ENCODE assay signal across 20 cellular contexts in the genomic region with DNA sequence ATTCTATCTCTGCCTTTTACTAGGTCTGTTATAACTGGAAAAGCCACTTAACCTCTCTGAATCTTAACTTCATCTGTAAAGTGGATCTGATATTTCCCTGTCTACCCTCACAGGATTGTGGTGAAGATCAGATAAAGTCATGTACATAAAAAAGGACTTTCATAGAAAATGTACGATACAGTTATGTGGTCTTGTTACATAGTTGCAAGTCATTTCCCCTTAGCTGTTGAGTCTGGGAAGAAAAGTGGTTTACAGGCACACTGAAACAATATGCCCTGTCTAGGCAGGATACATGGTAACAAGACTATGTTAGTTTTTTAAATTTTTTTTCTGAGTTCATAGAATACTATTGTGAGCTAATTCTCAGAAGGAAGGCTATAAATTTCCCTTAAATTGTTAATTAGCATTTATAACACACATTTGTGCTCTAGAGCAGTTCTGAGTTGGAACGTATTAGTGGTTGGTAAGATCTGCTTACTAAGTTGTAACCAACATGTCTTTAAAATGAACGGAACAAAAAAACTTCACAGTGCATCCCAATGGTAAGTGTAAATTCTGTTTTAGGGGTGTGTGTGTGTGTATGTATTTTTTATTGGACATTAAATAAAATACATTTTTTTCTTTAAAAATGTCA. TPM values are rescaled to one million over a fixed set of nuclear protein-coding genes. Genes with fewer than 3 reads are reported as not detected.
DNase-seq lines count a peak whose midpoint lies in the region; TF ChIP-seq lines count a peak whose summit lies in the region.
"Had no signal": no experiment of that assay in that cellular context is flagged by ENCODE, and none has a peak within 500 bp of the region (broad histone marks: within the 10 kb centered on the region; RNA-seq: fewer than 3 reads in every experiment).

No MANE protein-coding gene starts in this region.

- TF ChIP-seq CTCF in CD14-positive monocyte (IDR thresholded peaks at IDR 0.05): no peak
- TF ChIP-seq CTCF in GM10266 (IDR thresholded peaks at IDR 0.05; ENCODE audit: control insufficient read depth, insufficient read depth, low read depth, missing control alignments): no peak

- no peak overlapping the region for H3K27ac ChIP-seq in mesenchymal stem cell (ENCODE audit: low read length, poor library complexity, severe bottlenecking)
- H3K27ac ChIP-seq: transverse colon had no signal

- H4K91ac ChIP-seq in mesenchymal stem cell (ENCODE audit: low read length): no peak overlapping the region

- H3K4me2 ChIP-seq in mesenchymal stem cell (ENCODE audit: low read length, poor library complexity, severe bottlenecking): no peak overlapping the region

- H3K27me3 Mint-ChIP-seq in CD14-positive monocyte (ENCODE audit: low read depth in 3 of 3): peaks cover 0 to 3% (median 0%) of the 10 kb centered on the region in 3 donors
- H3K27me3 Mint-ChIP-seq in activated T-helper 1 cell treated with anti-CD3 and anti-CD28 coated beads, Interleukin-12 subunit alpha, Interleukin-12 subunit beta, Interleukin-2, Interleukin-4 antibody, amounts not matched to agents 30 ng/mL and 10 ng/mL and 1 ng/mL, durations not matched to agents 14 hours and 24 hours and 36 hours (ENCODE audit: insufficient read depth): peaks cover 13% of the 10 kb centered on the region

- no peaks in the 10 kb centered on the region for H3K9me3 ChIP-seq in mesenchymal stem cell (ENCODE audit: control insufficient read depth, low read length)
- H3K9me3 ChIP-seq: BE2C, transverse colon had no signal

- peaks cover 0 to 5% (median 1%) of the 10 kb centered on the region in 7 donors for H3K9me3 Mint-ChIP-seq in CD14-positive monocyte
- peaks cover 7% of the 10 kb centered on the region for H3K9me3 Mint-ChIP-seq in activated T-helper 1 cell treated with anti-CD3 and anti-CD28 coated beads, Interleukin-12 subunit alpha, Interleukin-12 subunit beta, Interleukin-2, Interleukin-4 antibody, amounts not matched to agents 30 ng/mL and 10 ng/mL and 1 ng/mL, durations not matched to agents 14 hours and 24 hours and 36 hours
- H3K9me3 Mint-ChIP-seq: stimulated activated naive B cell treated with anti-CD40 and anti-IgM and Interleukin-4, amounts not matched to agents 10 μg/mL and 1 μg/mL and 100 μg/mL, for 72 hours had no signal

- 100% methylated on average over 2 of the region's 3 CpGs for WGBS in mesenchymal stem cell

- no peak overlapping the region for H2AFZ ChIP-seq in mesenchymal stem cell (ENCODE audit: low read depth, low read length)

- peaks cover 42% of the 10 kb centered on the region for H3K4me1 Mint-ChIP-seq in CD14-positive monocyte
- peaks cover 10% of the 10 kb centered on the region for H3K4me1 Mint-ChIP-seq in activated T-helper 1 cell treated with anti-CD3 and anti-CD28 coated beads, Interleukin-12 subunit alpha, Interleukin-12 subunit beta, Interleukin-2, Interleukin-4 antibody, amounts not matched to agents 30 ng/mL and 10 ng/mL and 1 ng/mL, durations not matched to agents 14 hours and 24 hours and 36 hours (ENCODE audit: low read depth)
- H3K4me1 Mint-ChIP-seq: stimulated activated naive B cell treated with anti-CD40 and anti-IgM and Interleukin-4, amounts not matched to agents 10 μg/mL and 1 μg/mL and 100 μg/mL, for 72 hours had no signal

- intact Hi-C loops in CD14-positive monocyte (cut with micrococcal nuclease): loop anchor here in 1 of 2 donors (1.0 to 2.0 kb wide), 2 partner anchors 8 to 15 kb away; a partner anchor contains a TSS
- intact Hi-C loops in activated T-helper 1 cell treated with anti-CD3 and anti-CD28 coated beads, Interleukin-12 subunit alpha, Interleukin-12 subunit beta, Interleukin-2, Interleukin-4 antibody, amounts not matched to agents 30 ng/mL and 10 ng/mL and 1 ng/mL, durations not matched to agents 14 hours and 24 hours and 36 hours (cut with micrococcal nuclease): no loop called here

- H2BK120ac ChIP-seq in mesenchymal stem cell (ENCODE audit: low read depth, low read length): no peak overlapping the region

- no peak overlapping the region for H2AK5ac ChIP-seq in mesenchymal stem cell (ENCODE audit: low read length, severe bottlenecking)

- no peak overlapping the region for H2BK15ac ChIP-seq in mesenchymal stem cell (ENCODE audit: low read depth, poor library complexity, severe bottlenecking)

- no peak overlapping the region for H3K18ac ChIP-seq in mesenchymal stem cell (ENCODE audit: low read depth in 1 of 2, low read length in 2 of 2)

- no peak overlapping the region for H4K8ac ChIP-seq in mesenchymal stem cell (ENCODE audit: low read length)

- H3K4me3 ChIP-seq in mesenchymal stem cell (ENCODE audit: insufficient read depth in 1 of 2, low read depth in 1 of 2, low read length in 2 of 2): peak overlapping the region in 1 of 2 experiments; percentile 38
- H3K4me3 ChIP-seq: transverse colon had no signal

- H2BK12ac ChIP-seq in mesenchymal stem cell (ENCODE audit: low read length in 2 of 2): no peak overlapping the region

- no peak for DNase-seq in CD14-positive monocyte (ENCODE audit: low spot score)
- DNase-seq in GDM1 (lab: John Stamatoyannopoulos, UW): peak; percentile 53
- no peak for DNase-seq in activated T-helper 1 cell treated with anti-CD3 and anti-CD28 coated beads, Interleukin-12 subunit alpha, Interleukin-12 subunit beta, Interleukin-2, Interleukin-4 antibody, amounts not matched to agents 30 ng/mL and 10 ng/mL and 1 ng/mL, durations not matched to agents 14 hours and 24 hours and 36 hours (ENCODE audit: low spot score)
- no peak for DNase-seq in mesenchymal stem cell
- no peak for DNase-seq in DMS79 treated with DMSO at 0.1 percent for 48 hours (lab: John Stamatoyannopoulos, UW)
- no peak for DNase-seq in GM10266 (ENCODE audit: extremely low spot score)
- no peak for DNase-seq in 8988T
- DNase-seq: activated gamma-delta T cell treated with Interleukin-2 at 50 U/mL for 16 hours; BE2C; heart left ventricle; Kasumi-1; NCI-H1417; NCI-H526; occipital lobe; right cardiac atrium; Right ventricle myocardium superior; stimulated activated naive B cell treated with anti-CD40 and anti-IgM and Interleukin-4, amounts not matched to agents 10 μg/mL and 1 μg/mL and 100 μg/mL, for 72 hours; transverse colon had no signal

- H3K14ac ChIP-seq in mesenchymal stem cell (ENCODE audit: low read length in 2 of 2): no peak overlapping the region

- no peaks in the 10 kb centered on the region for H3K79me1 ChIP-seq in mesenchymal stem cell (replicated peaks; ENCODE audit: low read length, poor library complexity, severe bottlenecking)

- peak overlapping the region; percentile 75 for H3K9ac ChIP-seq in mesenchymal stem cell (ENCODE audit: low read length)

- no peaks in the 10 kb centered on the region for H3K27me3 ChIP-seq in mesenchymal stem cell (ENCODE audit: control insufficient read depth in 1 of 2, insufficient read depth in 1 of 2, low read length in 2 of 2)
- H3K27me3 ChIP-seq: BE2C, transverse colon had no signal

- peak overlapping the region; percentile 61 to 69 for H3K4me3 Mint-ChIP-seq in CD14-positive monocyte
- no peak overlapping the region for H3K4me3 Mint-ChIP-seq in activated T-helper 1 cell treated with anti-CD3 and anti-CD28 coated beads, Interleukin-12 subunit alpha, Interleukin-12 subunit beta, Interleukin-2, Interleukin-4 antibody, amounts not matched to agents 30 ng/mL and 10 ng/mL and 1 ng/mL, durations not matched to agents 14 hours and 24 hours and 36 hours
- H3K4me3 Mint-ChIP-seq: HFFc6; stimulated activated naive B cell treated with anti-CD40 and anti-IgM and Interleukin-4, amounts not matched to agents 10 μg/mL and 1 μg/mL and 100 μg/mL, for 72 hours had no signal

- H3K36me3 ChIP-seq in mesenchymal stem cell (ENCODE audit: control insufficient read depth in 1 of 2, insufficient read depth in 2 of 2, low read depth in 1 of 2, low read length in 2 of 2): no peaks in the 10 kb centered on the region
- H3K36me3 ChIP-seq: BE2C, heart left ventricle, transverse colon had no signal

- H3K27ac Mint-ChIP-seq in CD14-positive monocyte: peak overlapping the region; percentile 97 to 99 (median 98)
- H3K27ac Mint-ChIP-seq in activated T-helper 1 cell treated with anti-CD3 and anti-CD28 coated beads, Interleukin-12 subunit alpha, Interleukin-12 subunit beta, Interleukin-2, Interleukin-4 antibody, amounts not matched to agents 30 ng/mL and 10 ng/mL and 1 ng/mL, durations not matched to agents 14 hours and 24 hours and 36 hours: peak overlapping the region; percentile 30
- H3K27ac Mint-ChIP-seq: HFFc6; stimulated activated naive B cell treated with anti-CD40 and anti-IgM and Interleukin-4, amounts not matched to agents 10 μg/mL and 1 μg/mL and 100 μg/mL, for 72 hours had no signal

- no peak overlapping the region for H3K4ac ChIP-seq in mesenchymal stem cell (ENCODE audit: low read depth in 1 of 2, low read length in 2 of 2)

- H2BK5ac ChIP-seq in mesenchymal stem cell (ENCODE audit: low read depth, low read length, poor library complexity, severe bottlenecking): no peak overlapping the region

- H3K23ac ChIP-seq in mesenchymal stem cell (ENCODE audit: low read length in 2 of 2): no peak overlapping the region

- H3K4me1 ChIP-seq in mesenchymal stem cell (ENCODE audit: control insufficient read depth, insufficient read depth, low read depth, low read length): no peaks in the 10 kb centered on the region
- H3K4me1 ChIP-seq: BE2C, transverse colon had no signal

- peaks cover 0 to 3% of the 10 kb centered on the region in 2 donors for H3K36me3 Mint-ChIP-seq in CD14-positive monocyte
- H3K36me3 Mint-ChIP-seq in activated T-helper 1 cell treated with anti-CD3 and anti-CD28 coated beads, Interleukin-12 subunit alpha, Interleukin-12 subunit beta, Interleukin-2, Interleukin-4 antibody, amounts not matched to agents 30 ng/mL and 10 ng/mL and 1 ng/mL, durations not matched to agents 14 hours and 24 hours and 36 hours (ENCODE audit: low read depth): peaks cover 2% of the 10 kb centered on the region
- H3K36me3 Mint-ChIP-seq: stimulated activated naive B cell treated with anti-CD40 and anti-IgM and Interleukin-4, amounts not matched to agents 10 μg/mL and 1 μg/mL and 100 μg/mL, for 72 hours had no signal

RNA-seq across cellular contexts. Expression of a gene that starts 7.1 kb away (rescaled TPM):
- 100 to 1,000 TPM; 495 to 581 TPM for polyA plus RNA-seq in CD14-positive monocyte
- 125 TPM in 2 replicates for total RNA-seq in activated T-helper 1 cell treated with anti-CD3 and anti-CD28 coated beads, Interleukin-12 subunit alpha, Interleukin-12 subunit beta, Interleukin-2, Interleukin-4 antibody, amounts not matched to agents 30 ng/mL and 10 ng/mL and 1 ng/mL, durations not matched to agents 14 hours and 24 hours and 36 hours
- polyA plus RNA-seq in mesenchymal stem cell (2013, experiment 1 of 2): 324 TPM
- 340 TPM for polyA plus RNA-seq in mesenchymal stem cell (2013, experiment 2 of 2)

RNA-seq across cellular contexts. Expression of a gene that starts 15.5 kb away (rescaled TPM):
- polyA plus RNA-seq in CD14-positive monocyte: under 1 TPM in 1 of 2 donors, not detected in 1; 0.06 TPM
- total RNA-seq in activated T-helper 1 cell treated with anti-CD3 and anti-CD28 coated beads, Interleukin-12 subunit alpha, Interleukin-12 subunit beta, Interleukin-2, Interleukin-4 antibody, amounts not matched to agents 30 ng/mL and 10 ng/mL and 1 ng/mL, durations not matched to agents 14 hours and 24 hours and 36 hours: not detected in 2 replicates
- 0.07 TPM for polyA plus RNA-seq in mesenchymal stem cell (2013, experiment 1 of 2)
- polyA plus RNA-seq in mesenchymal stem cell (2013, experiment 2 of 2): 0.07 TPM
- total RNA-seq: HT1080, Right ventricle myocardium superior had no signal

RNA-seq across cellular contexts. Expression of a gene that starts 21.4 kb away (rescaled TPM):
- under 1 TPM in 1 of 2 donors, not detected in 1; 0.26 TPM for polyA plus RNA-seq in CD14-positive monocyte
- 1.1 and 1.2 TPM in 2 replicates for total RNA-seq in activated T-helper 1 cell treated with anti-CD3 and anti-CD28 coated beads, Interleukin-12 subunit alpha, Interleukin-12 subunit beta, Interleukin-2, Interleukin-4 antibody, amounts not matched to agents 30 ng/mL and 10 ng/mL and 1 ng/mL, durations not matched to agents 14 hours and 24 hours and 36 hours
- 2.3 TPM for polyA plus RNA-seq in mesenchymal stem cell (2013, experiment 1 of 2)
- polyA plus RNA-seq in mesenchymal stem cell (2013, experiment 2 of 2): 1.9 TPM
